2 cellular contexts compared by ENCODE assay signal in the genomic region with DNA sequence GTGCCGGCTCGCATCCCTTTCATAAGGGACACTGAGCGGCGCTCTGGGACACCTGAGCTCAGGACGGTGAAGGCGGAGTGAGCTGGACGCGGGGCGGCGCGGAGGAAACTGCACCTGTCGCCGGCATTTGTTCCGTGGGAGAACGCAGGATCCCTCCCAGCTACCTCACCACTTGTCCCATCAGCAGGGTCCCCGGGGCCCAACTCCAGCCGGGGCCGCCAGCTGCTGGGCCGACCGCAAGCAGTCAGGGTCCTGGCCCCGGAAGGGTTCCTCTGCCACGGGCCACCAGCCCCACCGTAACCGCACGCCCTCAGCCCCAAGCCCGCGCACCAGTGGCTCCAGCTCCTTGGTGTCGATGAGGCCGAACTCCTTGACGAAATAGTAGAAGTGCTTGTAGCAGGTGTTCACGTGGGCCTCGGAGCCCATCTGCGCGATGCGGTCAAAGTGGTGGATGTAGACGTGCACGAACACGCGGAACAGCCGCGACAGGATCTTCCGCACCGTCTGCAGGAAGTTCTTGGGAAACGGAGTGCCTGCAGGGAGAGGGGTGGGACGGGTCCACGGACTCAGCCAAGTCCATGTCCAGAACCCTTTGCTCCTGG.
TF ChIP-seq lines count a peak whose summit lies in the region.

No MANE protein-coding gene starts in this region.

TF ChIP-seq in SK-N-SH, 30 proteins besides CTCF, POLR2A, EP300 and RAD21 (continued from another document):
- TF ChIP-seq, protein P1, sequence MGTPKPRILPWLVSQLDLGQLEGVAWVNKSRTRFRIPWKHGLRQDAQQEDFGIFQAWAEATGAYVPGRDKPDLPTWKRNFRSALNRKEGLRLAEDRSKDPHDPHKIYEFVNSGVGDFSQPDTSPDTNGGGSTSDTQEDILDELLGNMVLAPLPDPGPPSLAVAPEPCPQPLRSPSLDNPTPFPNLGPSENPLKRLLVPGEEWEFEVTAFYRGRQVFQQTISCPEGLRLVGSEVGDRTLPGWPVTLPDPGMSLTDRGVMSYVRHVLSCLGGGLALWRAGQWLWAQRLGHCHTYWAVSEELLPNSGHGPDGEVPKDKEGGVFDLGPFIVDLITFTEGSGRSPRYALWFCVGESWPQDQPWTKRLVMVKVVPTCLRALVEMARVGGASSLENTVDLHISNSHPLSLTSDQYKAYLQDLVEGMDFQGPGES (IDR thresholded peaks at IDR 0.05; ENCODE audit: low read depth, low read length): no peak
- TF ChIP-seq NRF1 (IDR thresholded peaks at IDR 0.05; ENCODE audit: low read depth, low read length): no peak
- TF ChIP-seq, protein P2, sequence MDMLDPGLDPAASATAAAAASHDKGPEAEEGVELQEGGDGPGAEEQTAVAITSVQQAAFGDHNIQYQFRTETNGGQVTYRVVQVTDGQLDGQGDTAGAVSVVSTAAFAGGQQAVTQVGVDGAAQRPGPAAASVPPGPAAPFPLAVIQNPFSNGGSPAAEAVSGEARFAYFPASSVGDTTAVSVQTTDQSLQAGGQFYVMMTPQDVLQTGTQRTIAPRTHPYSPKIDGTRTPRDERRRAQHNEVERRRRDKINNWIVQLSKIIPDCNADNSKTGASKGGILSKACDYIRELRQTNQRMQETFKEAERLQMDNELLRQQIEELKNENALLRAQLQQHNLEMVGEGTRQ (IDR thresholded peaks at IDR 0.05; ENCODE audit: borderline replicate concordance, low read depth, low read length): no peak
- TF ChIP-seq YY1 (IDR thresholded peaks at IDR 0.05; ENCODE audit: low read depth): no peak
- no peak for TF ChIP-seq SIN3A (IDR thresholded peaks at IDR 0.05; ENCODE audit: borderline replicate concordance, low read depth, low read length)
- TF ChIP-seq TEAD4 (IDR thresholded peaks at IDR 0.05; ENCODE audit: borderline replicate concordance, insufficient read depth): no peak
- no peak for TF ChIP-seq JUND (IDR thresholded peaks at IDR 0.05)
- TF ChIP-seq, protein P3, sequence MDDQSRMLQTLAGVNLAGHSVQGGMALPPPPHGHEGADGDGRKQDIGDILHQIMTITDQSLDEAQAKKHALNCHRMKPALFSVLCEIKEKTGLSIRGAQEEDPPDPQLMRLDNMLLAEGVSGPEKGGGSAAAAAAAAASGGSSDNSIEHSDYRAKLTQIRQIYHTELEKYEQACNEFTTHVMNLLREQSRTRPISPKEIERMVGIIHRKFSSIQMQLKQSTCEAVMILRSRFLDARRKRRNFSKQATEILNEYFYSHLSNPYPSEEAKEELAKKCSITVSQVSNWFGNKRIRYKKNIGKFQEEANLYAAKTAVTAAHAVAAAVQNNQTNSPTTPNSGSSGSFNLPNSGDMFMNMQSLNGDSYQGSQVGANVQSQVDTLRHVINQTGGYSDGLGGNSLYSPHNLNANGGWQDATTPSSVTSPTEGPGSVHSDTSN (IDR thresholded peaks at IDR 0.05): no peak
- TF ChIP-seq SMC3 (IDR thresholded peaks at IDR 0.05; ENCODE audit: low read depth, low read length): no peak
- TF ChIP-seq RXRA (IDR thresholded peaks at IDR 0.05; ENCODE audit: borderline replicate concordance, low read depth): no peak
- TF ChIP-seq EZH2phosphoT487 (IDR thresholded peaks at IDR 0.05; ENCODE audit: borderline replicate concordance, low read depth): no peak
- TF ChIP-seq CHD2 (IDR thresholded peaks at IDR 0.05; ENCODE audit: low read length, partially characterized antibody): no peak
- TF ChIP-seq, protein P4, sequence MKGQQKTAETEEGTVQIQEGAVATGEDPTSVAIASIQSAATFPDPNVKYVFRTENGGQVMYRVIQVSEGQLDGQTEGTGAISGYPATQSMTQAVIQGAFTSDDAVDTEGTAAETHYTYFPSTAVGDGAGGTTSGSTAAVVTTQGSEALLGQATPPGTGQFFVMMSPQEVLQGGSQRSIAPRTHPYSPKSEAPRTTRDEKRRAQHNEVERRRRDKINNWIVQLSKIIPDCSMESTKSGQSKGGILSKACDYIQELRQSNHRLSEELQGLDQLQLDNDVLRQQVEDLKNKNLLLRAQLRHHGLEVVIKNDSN (IDR thresholded peaks at IDR 0.05; ENCODE audit: borderline replicate concordance, low read depth): no peak
- TF ChIP-seq FOXM1 (IDR thresholded peaks at IDR 0.05; ENCODE audit: low read depth): no peak
- TF ChIP-seq RCOR1 (IDR thresholded peaks at IDR 0.05; ENCODE audit: low read length): no peak
- no peak for TF ChIP-seq RFX5 (IDR thresholded peaks at IDR 0.05; ENCODE audit: low read length)
- no peak for TF ChIP-seq NFIC (IDR thresholded peaks at IDR 0.05; ENCODE audit: borderline replicate concordance)
- no peak for TF ChIP-seq GATA2 (CRISPR knock-in tag; IDR thresholded peaks at IDR 0.05)

TF ChIP-seq in SK-N-SH treated with all-trans-retinoic acid at 6 μM for 48 hours, 23 proteins besides CTCF, POLR2A, EP300 and RAD21 (continued from another document):
- no peak for TF ChIP-seq BACH2 (CRISPR knock-in tag; IDR thresholded peaks at IDR 0.05; ENCODE audit: borderline replicate concordance)
- TF ChIP-seq, protein P5, sequence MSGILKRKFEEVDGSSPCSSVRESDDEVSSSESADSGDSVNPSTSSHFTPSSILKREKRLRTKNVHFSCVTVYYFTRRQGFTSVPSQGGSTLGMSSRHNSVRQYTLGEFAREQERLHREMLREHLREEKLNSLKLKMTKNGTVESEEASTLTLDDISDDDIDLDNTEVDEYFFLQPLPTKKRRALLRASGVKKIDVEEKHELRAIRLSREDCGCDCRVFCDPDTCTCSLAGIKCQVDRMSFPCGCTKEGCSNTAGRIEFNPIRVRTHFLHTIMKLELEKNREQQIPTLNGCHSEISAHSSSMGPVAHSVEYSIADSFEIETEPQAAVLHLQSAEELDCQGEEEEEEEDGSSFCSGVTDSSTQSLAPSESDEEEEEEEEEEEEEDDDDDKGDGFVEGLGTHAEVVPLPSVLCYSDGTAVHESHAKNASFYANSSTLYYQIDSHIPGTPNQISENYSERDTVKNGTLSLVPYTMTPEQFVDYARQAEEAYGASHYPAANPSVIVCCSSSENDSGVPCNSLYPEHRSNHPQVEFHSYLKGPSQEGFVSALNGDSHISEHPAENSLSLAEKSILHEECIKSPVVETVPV (CRISPR knock-in tag; IDR thresholded peaks at IDR 0.05): no peak
